ENCODE assay signal across 1 cellular context in genomic region chr1:248863011-248863881, GRCh38.
A peak's percentile ranks its signal among the peaks of the same experiment; 100 is the strongest.
TF ChIP-seq lines count a peak whose summit lies in the region.

No MANE protein-coding gene starts in this region.

TF ChIP-seq in GM12878, 131 proteins besides CTCF, POLR2A, EP300 and RAD21 (continued from another document):
- TF ChIP-seq, protein P1, sequence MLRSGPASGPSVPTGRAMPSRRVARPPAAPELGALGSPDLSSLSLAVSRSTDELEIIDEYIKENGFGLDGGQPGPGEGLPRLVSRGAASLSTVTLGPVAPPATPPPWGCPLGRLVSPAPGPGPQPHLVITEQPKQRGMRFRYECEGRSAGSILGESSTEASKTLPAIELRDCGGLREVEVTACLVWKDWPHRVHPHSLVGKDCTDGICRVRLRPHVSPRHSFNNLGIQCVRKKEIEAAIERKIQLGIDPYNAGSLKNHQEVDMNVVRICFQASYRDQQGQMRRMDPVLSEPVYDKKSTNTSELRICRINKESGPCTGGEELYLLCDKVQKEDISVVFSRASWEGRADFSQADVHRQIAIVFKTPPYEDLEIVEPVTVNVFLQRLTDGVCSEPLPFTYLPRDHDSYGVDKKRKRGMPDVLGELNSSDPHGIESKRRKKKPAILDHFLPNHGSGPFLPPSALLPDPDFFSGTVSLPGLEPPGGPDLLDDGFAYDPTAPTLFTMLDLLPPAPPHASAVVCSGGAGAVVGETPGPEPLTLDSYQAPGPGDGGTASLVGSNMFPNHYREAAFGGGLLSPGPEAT (IDR thresholded peaks at IDR 0.05; ENCODE audit: low read depth): no peak
- TF ChIP-seq SREBF1 (IDR thresholded peaks at IDR 0.05; ENCODE audit: low read length) (no peak), IRF4 (IDR thresholded peaks at IDR 0.05; ENCODE audit: low read depth, low read length) (no peak), MAX (IDR thresholded peaks at IDR 0.05; ENCODE audit: low read depth, low read length) (no peak), ETV6 (conservative IDR thresholded peaks at IDR 0.05 in 1 of 2, IDR thresholded peaks at IDR 0.05 in 1 of 2; ENCODE audit: borderline replicate concordance in 1 of 2, low read depth in 1 of 2) (no peak), ZNF207 (IDR thresholded peaks at IDR 0.05; ENCODE audit: borderline replicate concordance) (no peak), SREBF2 (IDR thresholded peaks at IDR 0.05; ENCODE audit: low read length) (no peak), YY1 (IDR thresholded peaks at IDR 0.05; ENCODE audit: low read depth, low read length) (peak; percentile 16; the same call in 1 of the 2 replicates), BHLHE40 (IDR thresholded peaks at IDR 0.05; ENCODE audit: borderline replicate concordance in 1 of 2, low read depth in 2 of 2, low read length in 1 of 2) (peak in 1 of 2 experiments; percentile 66; a peak in 2 of 4 replicates), LARP7 (IDR thresholded peaks at IDR 0.05) (0 out of 2 replicates have a peak, but pooled peaks have one; percentile 50), IKZF1 (conservative IDR thresholded peaks at IDR 0.05) (peak; percentile 59)
- TF ChIP-seq, protein P2, sequence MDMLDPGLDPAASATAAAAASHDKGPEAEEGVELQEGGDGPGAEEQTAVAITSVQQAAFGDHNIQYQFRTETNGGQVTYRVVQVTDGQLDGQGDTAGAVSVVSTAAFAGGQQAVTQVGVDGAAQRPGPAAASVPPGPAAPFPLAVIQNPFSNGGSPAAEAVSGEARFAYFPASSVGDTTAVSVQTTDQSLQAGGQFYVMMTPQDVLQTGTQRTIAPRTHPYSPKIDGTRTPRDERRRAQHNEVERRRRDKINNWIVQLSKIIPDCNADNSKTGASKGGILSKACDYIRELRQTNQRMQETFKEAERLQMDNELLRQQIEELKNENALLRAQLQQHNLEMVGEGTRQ (IDR thresholded peaks at IDR 0.05; ENCODE audit: borderline replicate concordance, low read depth, low read length): no peak
- TF ChIP-seq, protein P3, sequence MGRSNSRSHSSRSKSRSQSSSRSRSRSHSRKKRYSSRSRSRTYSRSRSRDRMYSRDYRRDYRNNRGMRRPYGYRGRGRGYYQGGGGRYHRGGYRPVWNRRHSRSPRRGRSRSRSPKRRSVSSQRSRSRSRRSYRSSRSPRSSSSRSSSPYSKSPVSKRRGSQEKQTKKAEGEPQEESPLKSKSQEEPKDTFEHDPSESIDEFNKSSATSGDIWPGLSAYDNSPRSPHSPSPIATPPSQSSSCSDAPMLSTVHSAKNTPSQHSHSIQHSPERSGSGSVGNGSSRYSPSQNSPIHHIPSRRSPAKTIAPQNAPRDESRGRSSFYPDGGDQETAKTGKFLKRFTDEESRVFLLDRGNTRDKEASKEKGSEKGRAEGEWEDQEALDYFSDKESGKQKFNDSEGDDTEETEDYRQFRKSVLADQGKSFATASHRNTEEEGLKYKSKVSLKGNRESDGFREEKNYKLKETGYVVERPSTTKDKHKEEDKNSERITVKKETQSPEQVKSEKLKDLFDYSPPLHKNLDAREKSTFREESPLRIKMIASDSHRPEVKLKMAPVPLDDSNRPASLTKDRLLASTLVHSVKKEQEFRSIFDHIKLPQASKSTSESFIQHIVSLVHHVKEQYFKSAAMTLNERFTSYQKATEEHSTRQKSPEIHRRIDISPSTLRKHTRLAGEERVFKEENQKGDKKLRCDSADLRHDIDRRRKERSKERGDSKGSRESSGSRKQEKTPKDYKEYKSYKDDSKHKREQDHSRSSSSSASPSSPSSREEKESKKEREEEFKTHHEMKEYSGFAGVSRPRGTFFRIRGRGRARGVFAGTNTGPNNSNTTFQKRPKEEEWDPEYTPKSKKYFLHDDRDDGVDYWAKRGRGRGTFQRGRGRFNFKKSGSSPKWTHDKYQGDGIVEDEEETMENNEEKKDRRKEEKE (IDR thresholded peaks at IDR 0.05): no peak
- TF ChIP-seq, protein P4, sequence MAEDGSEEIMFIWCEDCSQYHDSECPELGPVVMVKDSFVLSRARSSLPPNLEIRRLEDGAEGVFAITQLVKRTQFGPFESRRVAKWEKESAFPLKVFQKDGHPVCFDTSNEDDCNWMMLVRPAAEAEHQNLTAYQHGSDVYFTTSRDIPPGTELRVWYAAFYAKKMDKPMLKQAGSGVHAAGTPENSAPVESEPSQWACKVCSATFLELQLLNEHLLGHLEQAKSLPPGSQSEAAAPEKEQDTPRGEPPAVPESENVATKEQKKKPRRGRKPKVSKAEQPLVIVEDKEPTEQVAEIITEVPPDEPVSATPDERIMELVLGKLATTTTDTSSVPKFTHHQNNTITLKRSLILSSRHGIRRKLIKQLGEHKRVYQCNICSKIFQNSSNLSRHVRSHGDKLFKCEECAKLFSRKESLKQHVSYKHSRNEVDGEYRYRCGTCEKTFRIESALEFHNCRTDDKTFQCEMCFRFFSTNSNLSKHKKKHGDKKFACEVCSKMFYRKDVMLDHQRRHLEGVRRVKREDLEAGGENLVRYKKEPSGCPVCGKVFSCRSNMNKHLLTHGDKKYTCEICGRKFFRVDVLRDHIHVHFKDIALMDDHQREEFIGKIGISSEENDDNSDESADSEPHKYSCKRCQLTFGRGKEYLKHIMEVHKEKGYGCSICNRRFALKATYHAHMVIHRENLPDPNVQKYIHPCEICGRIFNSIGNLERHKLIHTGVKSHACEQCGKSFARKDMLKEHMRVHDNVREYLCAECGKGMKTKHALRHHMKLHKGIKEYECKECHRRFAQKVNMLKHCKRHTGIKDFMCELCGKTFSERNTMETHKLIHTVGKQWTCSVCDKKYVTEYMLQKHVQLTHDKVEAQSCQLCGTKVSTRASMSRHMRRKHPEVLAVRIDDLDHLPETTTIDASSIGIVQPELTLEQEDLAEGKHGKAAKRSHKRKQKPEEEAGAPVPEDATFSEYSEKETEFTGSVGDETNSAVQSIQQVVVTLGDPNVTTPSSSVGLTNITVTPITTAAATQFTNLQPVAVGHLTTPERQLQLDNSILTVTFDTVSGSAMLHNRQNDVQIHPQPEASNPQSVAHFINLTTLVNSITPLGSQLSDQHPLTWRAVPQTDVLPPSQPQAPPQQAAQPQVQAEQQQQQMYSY (CRISPR knock-in tag; IDR thresholded peaks at IDR 0.05): no peak
